2 cellular contexts compared by ENCODE assay signal in the genomic region with DNA sequence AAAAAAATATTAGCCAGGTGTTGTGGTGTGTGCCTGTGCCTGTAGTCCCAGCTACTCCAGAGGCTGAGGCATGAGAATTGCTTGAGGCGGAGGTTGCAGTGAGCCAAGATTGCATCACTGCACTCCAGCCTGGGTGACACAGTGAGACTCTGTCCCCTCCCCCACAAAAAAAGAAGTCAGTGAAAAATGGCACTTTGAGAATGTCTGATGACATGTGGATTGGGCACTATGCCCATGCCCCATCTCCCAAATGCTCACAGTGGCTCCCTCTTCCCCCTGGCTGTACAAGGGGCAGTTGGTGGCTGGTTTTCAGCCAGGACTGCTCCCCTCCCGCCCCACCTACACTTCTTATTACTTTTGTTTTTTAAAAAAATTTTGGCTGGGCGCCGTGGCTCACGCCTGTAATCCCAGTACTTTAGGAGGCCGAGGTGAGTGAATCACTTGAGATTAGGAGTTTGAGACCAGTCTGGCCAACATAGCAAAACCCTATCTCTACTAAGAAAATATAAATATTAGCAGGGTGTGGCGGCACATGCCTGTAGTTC.
TF ChIP-seq lines count a peak whose summit lies in the region.

No MANE protein-coding gene starts in this region.

TF ChIP-seq in liver, 16 proteins besides CTCF, POLR2A, EP300 and RAD21 (continued from another document):
- TF ChIP-seq, protein P1, sequence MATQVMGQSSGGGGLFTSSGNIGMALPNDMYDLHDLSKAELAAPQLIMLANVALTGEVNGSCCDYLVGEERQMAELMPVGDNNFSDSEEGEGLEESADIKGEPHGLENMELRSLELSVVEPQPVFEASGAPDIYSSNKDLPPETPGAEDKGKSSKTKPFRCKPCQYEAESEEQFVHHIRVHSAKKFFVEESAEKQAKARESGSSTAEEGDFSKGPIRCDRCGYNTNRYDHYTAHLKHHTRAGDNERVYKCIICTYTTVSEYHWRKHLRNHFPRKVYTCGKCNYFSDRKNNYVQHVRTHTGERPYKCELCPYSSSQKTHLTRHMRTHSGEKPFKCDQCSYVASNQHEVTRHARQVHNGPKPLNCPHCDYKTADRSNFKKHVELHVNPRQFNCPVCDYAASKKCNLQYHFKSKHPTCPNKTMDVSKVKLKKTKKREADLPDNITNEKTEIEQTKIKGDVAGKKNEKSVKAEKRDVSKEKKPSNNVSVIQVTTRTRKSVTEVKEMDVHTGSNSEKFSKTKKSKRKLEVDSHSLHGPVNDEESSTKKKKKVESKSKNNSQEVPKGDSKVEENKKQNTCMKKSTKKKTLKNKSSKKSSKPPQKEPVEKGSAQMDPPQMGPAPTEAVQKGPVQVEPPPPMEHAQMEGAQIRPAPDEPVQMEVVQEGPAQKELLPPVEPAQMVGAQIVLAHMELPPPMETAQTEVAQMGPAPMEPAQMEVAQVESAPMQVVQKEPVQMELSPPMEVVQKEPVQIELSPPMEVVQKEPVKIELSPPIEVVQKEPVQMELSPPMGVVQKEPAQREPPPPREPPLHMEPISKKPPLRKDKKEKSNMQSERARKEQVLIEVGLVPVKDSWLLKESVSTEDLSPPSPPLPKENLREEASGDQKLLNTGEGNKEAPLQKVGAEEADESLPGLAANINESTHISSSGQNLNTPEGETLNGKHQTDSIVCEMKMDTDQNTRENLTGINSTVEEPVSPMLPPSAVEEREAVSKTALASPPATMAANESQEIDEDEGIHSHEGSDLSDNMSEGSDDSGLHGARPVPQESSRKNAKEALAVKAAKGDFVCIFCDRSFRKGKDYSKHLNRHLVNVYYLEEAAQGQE (IDR thresholded peaks at IDR 0.05): no peak
TF ChIP-seq in liver: peak in this region for 2.

TF ChIP-seq in HepG2, 621 proteins besides CTCF, POLR2A, EP300 and RAD21:
- TF ChIP-seq, protein P2, sequence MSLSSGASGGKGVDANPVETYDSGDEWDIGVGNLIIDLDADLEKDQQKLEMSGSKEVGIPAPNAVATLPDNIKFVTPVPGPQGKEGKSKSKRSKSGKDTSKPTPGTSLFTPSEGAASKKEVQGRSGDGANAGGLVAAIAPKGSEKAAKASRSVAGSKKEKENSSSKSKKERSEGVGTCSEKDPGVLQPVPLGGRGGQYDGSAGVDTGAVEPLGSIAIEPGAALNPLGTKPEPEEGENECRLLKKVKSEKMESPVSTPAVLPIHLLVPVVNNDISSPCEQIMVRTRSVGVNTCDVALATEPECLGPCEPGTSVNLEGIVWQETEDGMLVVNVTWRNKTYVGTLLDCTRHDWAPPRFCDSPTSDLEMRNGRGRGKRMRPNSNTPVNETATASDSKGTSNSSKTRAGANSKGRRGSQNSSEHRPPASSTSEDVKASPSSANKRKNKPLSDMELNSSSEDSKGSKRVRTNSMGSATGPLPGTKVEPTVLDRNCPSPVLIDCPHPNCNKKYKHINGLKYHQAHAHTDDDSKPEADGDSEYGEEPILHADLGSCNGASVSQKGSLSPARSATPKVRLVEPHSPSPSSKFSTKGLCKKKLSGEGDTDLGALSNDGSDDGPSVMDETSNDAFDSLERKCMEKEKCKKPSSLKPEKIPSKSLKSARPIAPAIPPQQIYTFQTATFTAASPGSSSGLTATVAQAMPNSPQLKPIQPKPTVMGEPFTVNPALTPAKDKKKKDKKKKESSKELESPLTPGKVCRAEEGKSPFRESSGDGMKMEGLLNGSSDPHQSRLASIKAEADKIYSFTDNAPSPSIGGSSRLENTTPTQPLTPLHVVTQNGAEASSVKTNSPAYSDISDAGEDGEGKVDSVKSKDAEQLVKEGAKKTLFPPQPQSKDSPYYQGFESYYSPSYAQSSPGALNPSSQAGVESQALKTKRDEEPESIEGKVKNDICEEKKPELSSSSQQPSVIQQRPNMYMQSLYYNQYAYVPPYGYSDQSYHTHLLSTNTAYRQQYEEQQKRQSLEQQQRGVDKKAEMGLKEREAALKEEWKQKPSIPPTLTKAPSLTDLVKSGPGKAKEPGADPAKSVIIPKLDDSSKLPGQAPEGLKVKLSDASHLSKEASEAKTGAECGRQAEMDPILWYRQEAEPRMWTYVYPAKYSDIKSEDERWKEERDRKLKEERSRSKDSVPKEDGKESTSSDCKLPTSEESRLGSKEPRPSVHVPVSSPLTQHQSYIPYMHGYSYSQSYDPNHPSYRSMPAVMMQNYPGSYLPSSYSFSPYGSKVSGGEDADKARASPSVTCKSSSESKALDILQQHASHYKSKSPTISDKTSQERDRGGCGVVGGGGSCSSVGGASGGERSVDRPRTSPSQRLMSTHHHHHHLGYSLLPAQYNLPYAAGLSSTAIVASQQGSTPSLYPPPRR (CRISPR knock-in tag; IDR thresholded peaks at IDR 0.05; ENCODE audit: borderline replicate concordance): no peak
- TF ChIP-seq, protein P3, sequence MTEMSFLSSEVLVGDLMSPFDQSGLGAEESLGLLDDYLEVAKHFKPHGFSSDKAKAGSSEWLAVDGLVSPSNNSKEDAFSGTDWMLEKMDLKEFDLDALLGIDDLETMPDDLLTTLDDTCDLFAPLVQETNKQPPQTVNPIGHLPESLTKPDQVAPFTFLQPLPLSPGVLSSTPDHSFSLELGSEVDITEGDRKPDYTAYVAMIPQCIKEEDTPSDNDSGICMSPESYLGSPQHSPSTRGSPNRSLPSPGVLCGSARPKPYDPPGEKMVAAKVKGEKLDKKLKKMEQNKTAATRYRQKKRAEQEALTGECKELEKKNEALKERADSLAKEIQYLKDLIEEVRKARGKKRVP (CRISPR knock-in tag; IDR thresholded peaks at IDR 0.05): 0 out of 4 replicates have a peak, but pooled peaks of 1 of the 2 experiments have one; percentile 24
- TF ChIP-seq SIN3B (IDR thresholded peaks at IDR 0.05; ENCODE audit: low read length) (no peak), TEAD3 (CRISPR knock-in tag; optimal IDR thresholded peaks at IDR 0.05; ENCODE audit: borderline replicate concordance) (no peak), NR2F2 (IDR thresholded peaks at IDR 0.05; ENCODE audit: borderline replicate concordance, low read depth) (no peak), SP5 (CRISPR knock-in tag; IDR thresholded peaks at IDR 0.05; ENCODE audit: borderline replicate concordance, low read depth) (no peak)
